ENCODE assay signal across 10 cellular contexts in genomic region chr16:67429799-67430503, GRCh38. TPM values are rescaled to one million over a fixed set of nuclear protein-coding genes. Genes with fewer than 3 reads are reported as not detected.
A peak's percentile ranks its signal among the peaks of the same experiment; 100 is the strongest.
DNase-seq lines count a peak whose midpoint lies in the region; ATAC-seq, FAIRE-seq and TF ChIP-seq lines count a peak whose summit lies in the region.
"Had no signal": no experiment of that assay in that cellular context is flagged by ENCODE, and none has a peak within 500 bp of the region (broad histone marks: within the 10 kb centered on the region; RNA-seq: fewer than 3 reads in every experiment).

No MANE protein-coding gene starts in this region.

- peak overlapping the region; percentile 86 for H3K9ac ChIP-seq in HUES64 (ENCODE audit: low read depth, low read length)

- FAIRE-seq in HTR-8/SVneo (lab: Jason Lieb, UNC), result no peak

- DNase-seq in coronary artery (ENCODE audit: low spot score) (no peak), HTR-8/SVneo (ENCODE audit: insufficient read length, low spot score) (no peak), NCI-H446 treated with DMSO at 0.1 percent for 48 hours (lab: John Stamatoyannopoulos, UW) (no peak)
- DNase-seq in naive thymus-derived CD8-positive, alpha-beta T cell, result no peak
- no peak for DNase-seq in activated effector memory CD4-positive, alpha-beta T cell treated with anti-CD3 and anti-CD28 coated beads, Interleukin-2, amount 50 U/mL, for 16 hours
- DNase-seq: GF-D8 had no signal

- peaks cover 35% of the 10 kb centered on the region for H3K4me1 ChIP-seq in HUES64 (ENCODE audit: insufficient read depth, low read length)

- H3K4me3 Mint-ChIP-seq in naive thymus-derived CD8-positive, alpha-beta T cell, result peak overlapping the region; percentile 71 to 88 (median 82)

- H3K36me3 Mint-ChIP-seq in naive thymus-derived CD8-positive, alpha-beta T cell, result no peaks in the 10 kb centered on the region

- no peak for ATAC-seq in naive thymus-derived CD8-positive, alpha-beta T cell
- no peak for ATAC-seq in GM21529 (IDR thresholded peaks at IDR 0.05; ENCODE audit: unreplicated experiment)

- POLR2A ChIA-PET in naive thymus-derived CD8-positive, alpha-beta T cell (lab: Charles Lee), result no interaction called here

- H3K27me3 ChIP-seq in HUES64 (ENCODE audit: insufficient read depth, low read length), result peaks cover 35% of the 10 kb centered on the region

- no peak overlapping the region for H3K27ac Mint-ChIP-seq in naive thymus-derived CD8-positive, alpha-beta T cell

- H3K4me1 Mint-ChIP-seq in naive thymus-derived CD8-positive, alpha-beta T cell, result peaks cover 9 to 16% (median 12%) of the 10 kb centered on the region in 4 donors

- 37% methylated on average over 10 of the region's 13 CpGs for WGBS in HUES64

- no peaks in the 10 kb centered on the region for H3K36me3 ChIP-seq in HUES64 (ENCODE audit: insufficient read depth, low read length)

- H3K9me3 Mint-ChIP-seq in naive thymus-derived CD8-positive, alpha-beta T cell, result no peaks in the 10 kb centered on the region

- H3K9me3 ChIP-seq in HUES64 (ENCODE audit: insufficient read depth, low read depth, low read length), result no peaks in the 10 kb centered on the region

- H3K4me3 ChIP-seq in HUES64 (ENCODE audit: low read length) (peak overlapping the region; percentile 71), coronary artery (peak overlapping the region; percentile 74)

- TF ChIP-seq CTCF in 22Rv1 (IDR thresholded peaks at IDR 0.05) (no peak), coronary artery (IDR thresholded peaks at IDR 0.05) (no peak)

- H3K27me3 Mint-ChIP-seq in naive thymus-derived CD8-positive, alpha-beta T cell, result peaks cover 13 to 46% (median 34%) of the 10 kb centered on the region in 5 donors

- H3K27ac ChIP-seq in 22Rv1, result peak overlapping the region; percentile 88
- H3K27ac ChIP-seq in HUES64 (ENCODE audit: low read depth, low read length), result no peak overlapping the region
- H3K27ac ChIP-seq in coronary artery, result no peak overlapping the region

RNA-seq across cellular contexts. Expression of gene HSD11B2, which starts 1.0 kb away (rescaled TPM):
- 17.2 TPM for polyA plus RNA-seq in HUES64 (2013, experiment 1 of 2)
- polyA plus RNA-seq in HUES64 (2013, experiment 2 of 2), result 18.0 TPM
- not detected for total RNA-seq in naive thymus-derived CD8-positive, alpha-beta T cell
- not detected for polyA plus RNA-seq in naive thymus-derived CD8-positive, alpha-beta T cell
- total RNA-seq: pulmonary artery endothelial cell had no signal

RNA-seq across cellular contexts. Expression of gene ZDHHC1, which starts 13.7 kb away (rescaled TPM):
- polyA plus RNA-seq in HUES64 (2013, experiment 1 of 2), result 1.4 TPM
- 3.0 TPM for polyA plus RNA-seq in HUES64 (2013, experiment 2 of 2)
- under 1 TPM in 1 of 2 experiments, not detected in 1; 0.52 TPM for total RNA-seq in naive thymus-derived CD8-positive, alpha-beta T cell
- polyA plus RNA-seq in naive thymus-derived CD8-positive, alpha-beta T cell, result under 1 TPM; 0.18 to 0.28 (median 0.27) TPM

RNA-seq across cellular contexts. Expression of gene TPPP3, which starts 36.7 kb away (rescaled TPM):
- 0.80 TPM for polyA plus RNA-seq in HUES64 (2013, experiment 1 of 2)
- 1.3 TPM for polyA plus RNA-seq in HUES64 (2013, experiment 2 of 2)
- not detected for total RNA-seq in naive thymus-derived CD8-positive, alpha-beta T cell
- not detected for polyA plus RNA-seq in naive thymus-derived CD8-positive, alpha-beta T cell

RNA-seq across cellular contexts. Expression of gene ATP6V0D1, which starts 51.0 kb away (rescaled TPM):
- 49.9 TPM for polyA plus RNA-seq in HUES64 (2013, experiment 1 of 2)
- 45.5 TPM for polyA plus RNA-seq in HUES64 (2013, experiment 2 of 2)
- 10 to 100 TPM; 33.3 to 35.1 TPM for total RNA-seq in naive thymus-derived CD8-positive, alpha-beta T cell
- 10 to 100 TPM; 74.7 to 89.6 (median 77.5) TPM for polyA plus RNA-seq in naive thymus-derived CD8-positive, alpha-beta T cell

RNA-seq across cellular contexts. Expression of gene AGRP, which starts 53.4 kb away (rescaled TPM):
- polyA plus RNA-seq in HUES64 (2013, experiment 1 of 2), result not detected
- not detected for polyA plus RNA-seq in HUES64 (2013, experiment 2 of 2)
- total RNA-seq in naive thymus-derived CD8-positive, alpha-beta T cell, result not detected
- polyA plus RNA-seq in naive thymus-derived CD8-positive, alpha-beta T cell, result not detected
- total RNA-seq: pulmonary artery endothelial cell had no signal
